8 cellular contexts compared by ENCODE assay signal in the genomic region with DNA sequence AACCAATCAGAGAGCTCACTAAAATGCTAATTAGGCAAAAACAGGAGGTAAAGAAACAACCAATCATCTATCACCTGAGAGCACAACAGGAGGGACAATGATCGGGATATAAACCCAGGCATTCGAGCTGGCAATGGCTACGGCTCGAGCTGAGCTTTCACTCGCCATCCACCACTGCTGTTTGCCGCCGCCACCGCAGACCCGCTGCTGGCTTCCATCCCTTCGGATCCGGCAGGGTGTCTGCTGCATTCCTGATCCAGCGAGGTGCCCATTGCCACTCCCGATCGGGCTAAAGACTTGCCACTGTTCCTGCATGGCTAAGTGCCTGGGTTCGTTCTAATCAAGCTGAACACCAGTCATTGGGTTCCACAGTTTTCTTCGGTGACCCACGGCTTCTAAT.
"Had no signal": no experiment of that assay in that cellular context is flagged by ENCODE, and none has a peak within 500 bp of the region (broad histone marks: within the 10 kb centered on the region; RNA-seq: fewer than 3 reads in every experiment).

No MANE protein-coding gene starts in this region.

- FAIRE-seq: G401.6, GM12878, GM12891, GM12892, GM18507, GM19239 had no signal

- H3K4me3 ChIP-seq: GM12878 had no signal

- DNase-seq: GDM1, GF-D8 had no signal

- ATAC-seq: GM12878 had no signal
